30 cellular contexts compared by ENCODE assay signal in the genomic region with DNA sequence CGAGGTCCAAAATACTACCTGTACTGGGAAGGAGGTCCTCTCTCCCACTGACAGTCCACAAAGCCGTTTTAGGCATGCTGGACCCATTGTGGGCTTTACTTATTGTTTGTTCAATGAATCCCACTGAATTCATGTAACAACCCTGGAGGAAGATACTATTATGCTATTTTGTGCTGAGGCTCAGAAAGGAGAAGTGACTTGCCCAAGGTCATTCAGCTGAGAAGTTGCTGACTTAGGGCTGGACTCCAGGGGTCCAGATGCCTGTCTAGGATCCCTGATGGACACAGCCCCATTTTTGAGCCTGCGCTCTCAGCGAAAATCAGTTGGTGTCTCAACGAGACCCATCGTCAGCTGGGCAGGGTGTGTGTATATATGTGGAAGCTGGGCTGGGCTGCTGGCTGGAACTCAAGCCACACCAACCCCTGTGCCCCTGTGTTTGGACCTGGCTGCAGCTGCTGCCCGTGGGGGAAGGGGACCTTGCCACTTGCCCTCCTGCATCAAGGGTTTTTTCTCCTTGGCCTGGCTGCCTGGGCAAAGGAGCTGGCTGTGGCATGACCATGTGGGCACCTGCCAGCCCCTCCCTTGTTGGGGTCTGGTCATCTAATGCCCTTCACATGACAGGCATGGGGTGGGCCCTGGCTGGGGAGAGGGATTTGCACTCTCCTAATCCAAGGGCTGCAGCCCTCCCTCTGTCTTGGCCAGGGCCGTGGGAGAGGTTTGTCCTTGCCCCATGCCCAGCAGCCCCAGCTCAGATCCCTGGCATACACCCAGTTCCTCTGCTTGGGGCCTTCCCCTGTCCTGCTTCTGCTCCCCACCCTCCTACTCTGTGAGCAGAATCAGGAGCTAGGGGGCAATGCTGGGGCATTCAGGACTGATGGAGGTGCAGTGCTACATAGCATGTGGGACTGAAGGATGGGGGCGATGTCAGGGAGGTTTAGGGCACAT. TPM values are rescaled to one million over a fixed set of nuclear protein-coding genes. Genes with fewer than 3 reads are reported as not detected.
DNase-seq lines count a peak whose midpoint lies in the region; ATAC-seq and TF ChIP-seq lines count a peak whose summit lies in the region.
"Had no signal": no experiment of that assay in that cellular context is flagged by ENCODE, and none has a peak within 500 bp of the region (broad histone marks: within the 10 kb centered on the region; RNA-seq: fewer than 3 reads in every experiment).

No MANE protein-coding gene starts in this region.

- H3K36me3 ChIP-seq in HEK293 (ENCODE audit: control insufficient read depth in 2 of 2, insufficient read depth in 1 of 2, low read length in 2 of 2) (no peaks in the 10 kb centered on the region), ascending aorta (no peaks in the 10 kb centered on the region), gastrocnemius medialis (no peaks in the 10 kb centered on the region), upper lobe of left lung (no peaks in the 10 kb centered on the region)
- H3K36me3 ChIP-seq: prostate gland, spleen had no signal

- POLR2A ChIA-PET in HEK293 (lab: Yijun Ruan, JAX), result interaction anchor here (0.6 kb wide), 1 partner anchor 93 kb away, joined by 5 read pairs; no protein-coding TSS in a partner anchor

- H3K9me3 ChIP-seq in HEK293 (ENCODE audit: control insufficient read depth, insufficient read depth, low read depth, low read length) (no peaks in the 10 kb centered on the region), ascending aorta (no peaks in the 10 kb centered on the region), gastrocnemius medialis (no peaks in the 10 kb centered on the region), upper lobe of left lung (no peaks in the 10 kb centered on the region)
- H3K9me3 ChIP-seq: prostate gland, spleen had no signal

- H3K4me1 ChIP-seq in HEK293 (ENCODE audit: control insufficient read depth, insufficient read depth, low read length) (no peaks in the 10 kb centered on the region), ascending aorta (peaks cover 31 to 46% of the 10 kb centered on the region in 2 donors), gastrocnemius medialis (peaks cover 63 to 69% of the 10 kb centered on the region in 2 donors), upper lobe of left lung (peaks cover 10 to 21% (median 19%) of the 10 kb centered on the region in 4 donors)

- CTCF ChIA-PET in HEK293 (lab: Yijun Ruan, JAX), result no interaction called here
- CTCF ChIA-PET in activated naive CD4-positive, alpha-beta T cell treated with anti-CD3 and anti-CD28 coated beads for 36 hours (lab: Charles Lee), result interaction anchor here (1.1 to 2.1 kb wide), 3 partner anchors 24 to 108 kb away, joined by 3 to 12 read pairs (median 3); no protein-coding TSS in a partner anchor

- no peak overlapping the region for H3K27ac ChIP-seq in HEK293 (ENCODE audit: extremely low read depth, low read depth, low read length)
- peak overlapping the region; percentile 27 to 63 for H3K27ac ChIP-seq in ascending aorta
- H3K27ac ChIP-seq in gastrocnemius medialis, result peak overlapping the region in 3 of 4 donors; percentile 71 to 81 (median 79)
- no peak overlapping the region for H3K27ac ChIP-seq in upper lobe of left lung
- H3K27ac ChIP-seq: prostate gland, spleen had no signal

- ATAC-seq in gastrocnemius medialis, result no peak
- ATAC-seq in GM21381 (IDR thresholded peaks at IDR 0.05; ENCODE audit: unreplicated experiment), result no peak
- ATAC-seq in upper lobe of left lung (ENCODE audit: low FRiP score in 2 of 2), result no peak
- ATAC-seq: activated CD4-positive, CD25-positive, alpha-beta regulatory T cell treated with anti-CD3 and anti-CD28 coated beads, Interleukin-2, amount 50 U/mL, for 24 hours; HCT116; left colon; natural killer cell; PC-3 had no signal

- TF ChIP-seq POLR2A in gastrocnemius medialis (IDR thresholded peaks at IDR 0.05) (no peak), upper lobe of left lung (IDR thresholded peaks at IDR 0.05) (no peak)

- intact Hi-C loops in ascending aorta (cut with DNase I), result loop anchor here (10.0 kb wide), 1 partner anchor 696 kb away; no protein-coding TSS in a partner anchor
- intact Hi-C loops in gastrocnemius medialis (cut with DNase I; ENCODE audit: low total_unique reads), result loop anchor here (5.0 kb wide), 1 partner anchor 64 kb away; the partner anchor contains the start of gene CITED4
- intact Hi-C loops in posterior vena cava (cut with DNase I), result loop anchor here in 1 of 2 donors (2.0 to 5.0 kb wide), 2 partner anchors 36 to 564 kb away; partner anchors contain the start of gene FOXO6
- intact Hi-C loops in activated naive CD4-positive, alpha-beta T cell treated with anti-CD3 and anti-CD28 coated beads for 36 hours (cut with micrococcal nuclease), result no loop called here

- 78 to 81% methylated on average over 3 to 9 of the region's 9 CpGs for WGBS in upper lobe of left lung, 2 donors

- no peaks in the 10 kb centered on the region for H3K9me3 Mint-ChIP-seq in activated naive CD4-positive, alpha-beta T cell treated with anti-CD3 and anti-CD28 coated beads for 36 hours
- H3K9me3 Mint-ChIP-seq: activated CD4-positive, alpha-beta memory T cell treated with anti-CD3 and anti-CD28 coated beads, Interleukin-2, amount 10 ng/mL, durations not matched to agents 7 days and 5 days; activated naive CD8-positive, alpha-beta T cell treated with anti-CD3 and anti-CD28 coated beads, Interleukin-2, amount 10 ng/mL, durations not matched to agents 7 days and 5 days; CD14-positive monocyte; natural killer cell had no signal

- no peak for TF ChIP-seq EP300 in upper lobe of left lung (IDR thresholded peaks at IDR 0.05)

- H3K27me3 Mint-ChIP-seq in activated naive CD4-positive, alpha-beta T cell treated with anti-CD3 and anti-CD28 coated beads for 36 hours (ENCODE audit: low read depth), result no peaks in the 10 kb centered on the region
- H3K27me3 Mint-ChIP-seq: activated CD4-positive, alpha-beta memory T cell treated with anti-CD3 and anti-CD28 coated beads, Interleukin-2, amount 10 ng/mL, durations not matched to agents 7 days and 5 days; activated naive CD8-positive, alpha-beta T cell treated with anti-CD3 and anti-CD28 coated beads, Interleukin-2, amount 10 ng/mL, durations not matched to agents 7 days and 5 days had no signal

- TF ChIP-seq CTCF in HEK293 (tag by site-specific recombination; IDR thresholded peaks at IDR 0.05), result no peak
- no peak for TF ChIP-seq CTCF in ascending aorta (IDR thresholded peaks at IDR 0.05)
- no peak for TF ChIP-seq CTCF in gastrocnemius medialis (IDR thresholded peaks at IDR 0.05 in 4 of 5, conservative IDR thresholded peaks at IDR 0.05 in 1 of 5)
- no peak for TF ChIP-seq CTCF in upper lobe of left lung (IDR thresholded peaks at IDR 0.05)

- H3K27me3 ChIP-seq in ascending aorta (no peaks in the 10 kb centered on the region), gastrocnemius medialis (no peaks in the 10 kb centered on the region), upper lobe of left lung (no peaks in the 10 kb centered on the region)
- H3K27me3 ChIP-seq: spleen had no signal

- DNase-seq in ascending aorta (ENCODE audit: low spot score in 2 of 2), result no peak
- peak; percentile 98 for DNase-seq in myocyte (ENCODE audit: low read depth)
- DNase-seq in gastrocnemius medialis, result no peak
- no peak for DNase-seq in upper lobe of left lung
- no peak for DNase-seq in posterior vena cava (ENCODE audit: low spot score)
- no peak for DNase-seq in activated naive CD4-positive, alpha-beta T cell treated with anti-CD3 and anti-CD28 coated beads for 36 hours
- DNase-seq: activated CD4-positive, alpha-beta memory T cell treated with anti-CD3 and anti-CD28 coated beads, Interleukin-2, amount 10 ng/mL, durations not matched to agents 7 days and 5 days; activated effector memory CD4-positive, alpha-beta T cell treated with Interleukin-2 at 50 U/mL for 16 hours; activated naive CD8-positive, alpha-beta T cell treated with anti-CD3 and anti-CD28 coated beads, Interleukin-2, amount 10 ng/mL, durations not matched to agents 7 days and 5 days; cerebellar nuclear complex; EL; mesendoderm; natural killer cell; NCI-H1436; NCI-H2107; NCI-H446 treated with DMSO at 0.1 percent for 48 hours; PC-3; SIG-M5; spleen; stimulated activated CD4-positive, alpha-beta T cell treated with anti-CD3 and anti-CD28 coated beads, Interleukin-2, amount 100 ng/mL, for 48 hours; stimulated activated naive CD4-positive, alpha-beta T cell; SW 1271 had no signal

- no peaks in the 10 kb centered on the region for H3K36me3 Mint-ChIP-seq in activated naive CD4-positive, alpha-beta T cell treated with anti-CD3 and anti-CD28 coated beads for 36 hours (ENCODE audit: low read depth)
- H3K36me3 Mint-ChIP-seq: activated naive CD8-positive, alpha-beta T cell treated with anti-CD3 and anti-CD28 coated beads, Interleukin-2, amount 10 ng/mL, durations not matched to agents 7 days and 5 days; CD14-positive monocyte; natural killer cell had no signal

- H3K4me3 ChIP-seq in HEK293 (ENCODE audit: low read depth, low read length), result no peak overlapping the region
- no peak overlapping the region for H3K4me3 ChIP-seq in ascending aorta
- no peak overlapping the region for H3K4me3 ChIP-seq in gastrocnemius medialis
- no peak overlapping the region for H3K4me3 ChIP-seq in upper lobe of left lung
- H3K4me3 ChIP-seq: prostate gland, spleen had no signal

- H3K4me1 Mint-ChIP-seq in activated naive CD4-positive, alpha-beta T cell treated with anti-CD3 and anti-CD28 coated beads for 36 hours (ENCODE audit: low read depth), result peaks cover 53% of the 10 kb centered on the region

- H3K27ac Mint-ChIP-seq in activated naive CD4-positive, alpha-beta T cell treated with anti-CD3 and anti-CD28 coated beads for 36 hours, result no peak overlapping the region
- H3K27ac Mint-ChIP-seq: activated CD4-positive, alpha-beta memory T cell treated with anti-CD3 and anti-CD28 coated beads, Interleukin-2, amount 10 ng/mL, durations not matched to agents 7 days and 5 days; natural killer cell had no signal

- no peak overlapping the region for H3K4me3 Mint-ChIP-seq in activated naive CD4-positive, alpha-beta T cell treated with anti-CD3 and anti-CD28 coated beads for 36 hours
- H3K4me3 Mint-ChIP-seq: activated CD4-positive, alpha-beta memory T cell treated with anti-CD3 and anti-CD28 coated beads, Interleukin-2, amount 10 ng/mL, durations not matched to agents 7 days and 5 days; CD14-positive monocyte; natural killer cell had no signal

- in situ Hi-C loops in gastrocnemius medialis (cut with MboI; ENCODE audit: low sequenced_read_pairs in 4 of 4), result no loop called here

TF ChIP-seq in HEK293, 187 proteins besides CTCF, POLR2A, EP300 and RAD21:
- no peak for TF ChIP-seq ZNF596 (tag by site-specific recombination; IDR thresholded peaks at IDR 0.05)
- peak; percentile 81 for TF ChIP-seq GLIS1 (tag by site-specific recombination; IDR thresholded peaks at IDR 0.05)

RNA-seq across cellular contexts. Expression of gene KCNQ4, which starts 15.1 kb away (rescaled TPM):
- total RNA-seq in ascending aorta (14.5 TPM), myocyte (79.4 and 152 TPM in 2 replicates), gastrocnemius medialis (1 to 10 TPM; 2.9 to 8.2 (median 3.5) TPM), upper lobe of left lung (under 1 TPM in 5 of 6 donors, not detected in 1; 0.44 to 0.89 (median 0.60) TPM), posterior vena cava (10 to 100 TPM; 10.3 to 11.4 TPM)
- 21.5 TPM for polyA plus RNA-seq in myocyte (2012)
- under 1 TPM; 0.49 to 0.50 TPM for total RNA-seq in activated naive CD4-positive, alpha-beta T cell treated with anti-CD3 and anti-CD28 coated beads for 36 hours
- total RNA-seq: M059J had no signal
- polyA plus RNA-seq: CD14-positive monocyte had no signal

Comparison
In these comparisons a context has a peak if more than half of its experiments do, and no peak if none do; other contexts are left out.
1. H3K27ac ChIP-seq: peak in ascending aorta (2 of 2) and gastrocnemius medialis (3 of 4); none in HEK293 (single experiment) and upper lobe of left lung (0 of 4).